12 cellular contexts compared by ENCODE assay signal in the genomic region with DNA sequence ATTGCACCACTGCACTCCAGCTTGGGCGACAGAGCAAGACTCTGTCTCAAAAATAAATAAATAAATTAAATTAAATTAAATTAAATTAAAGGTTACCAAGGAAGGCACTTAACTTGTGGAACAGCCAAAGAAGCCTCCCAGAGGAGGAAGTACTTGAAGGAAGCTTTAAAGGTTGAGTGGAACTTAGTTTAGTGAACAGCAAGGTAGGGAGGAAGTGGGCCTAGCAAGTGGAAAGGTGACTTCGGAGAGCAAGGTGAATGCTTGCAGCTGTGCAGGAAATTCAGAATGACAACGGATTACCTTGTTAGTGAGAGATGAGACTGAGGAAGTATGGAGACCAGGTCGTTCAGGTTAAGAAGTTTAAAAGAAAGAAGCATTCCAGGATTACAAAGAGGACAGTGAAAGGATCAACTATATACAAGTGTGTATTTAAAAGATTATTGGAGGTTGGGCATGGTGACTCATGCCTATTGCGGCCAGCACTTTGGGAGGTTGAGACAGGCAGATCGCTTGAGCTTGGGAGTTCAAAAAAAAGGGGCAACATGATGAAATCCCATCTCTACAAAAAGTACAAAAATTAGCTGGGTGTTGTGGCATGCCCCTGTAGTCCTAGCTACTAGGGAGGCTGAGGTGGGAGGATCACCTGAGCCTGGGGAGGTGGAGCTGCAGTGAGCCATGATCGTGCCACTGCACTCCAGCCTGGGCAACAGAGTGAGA. TPM values are rescaled to one million over a fixed set of nuclear protein-coding genes. Genes with fewer than 3 reads are reported as not detected.
DNase-seq lines count a peak whose midpoint lies in the region; ATAC-seq and TF ChIP-seq lines count a peak whose summit lies in the region.
"Had no signal": no experiment of that assay in that cellular context is flagged by ENCODE, and none has a peak within 500 bp of the region (broad histone marks: within the 10 kb centered on the region; RNA-seq: fewer than 3 reads in every experiment).

No MANE protein-coding gene starts in this region.

- TF ChIP-seq CTCF in DOHH2 (IDR thresholded peaks at IDR 0.05; ENCODE audit: low read depth, low read length, poor library complexity, severe bottlenecking) (no peak), brain microvascular endothelial cell (IDR thresholded peaks at IDR 0.05; ENCODE audit: low read depth, low read length, missing control alignments) (no peak), lower lobe of right lung (IDR thresholded peaks at IDR 0.05) (no peak)

- no peaks in the 10 kb centered on the region for H4K20me1 ChIP-seq in DOHH2 (ENCODE audit: control insufficient read depth, insufficient read depth, low read depth, low read length)

- no peaks in the 10 kb centered on the region; the same call in 1 of the 2 replicates for H3F3A ChIP-seq in DOHH2 (ENCODE audit: control insufficient read depth, insufficient read depth)

- intact Hi-C loops in lower lobe of right lung (cut with DNase I), result no loop called here

- no peaks in the 10 kb centered on the region for H3K9me2 ChIP-seq in DOHH2 (replicated peaks; ENCODE audit: control insufficient read depth, low read length)

- H3K27ac ChIP-seq in DOHH2 (ENCODE audit: low read depth, low read length) (no peak overlapping the region), brain microvascular endothelial cell (no peak overlapping the region), lower lobe of right lung (peak overlapping the region; percentile 75)

- peaks cover 24% of the 10 kb centered on the region for H3K4me1 ChIP-seq in DOHH2 (ENCODE audit: control insufficient read depth, low read length)
- H3K4me1 ChIP-seq in lower lobe of right lung, result peaks cover 27% of the 10 kb centered on the region

- H3K27me3 ChIP-seq in DOHH2 (ENCODE audit: control insufficient read depth, low read length), result no peaks in the 10 kb centered on the region
- H3K27me3 ChIP-seq in MG63, result no peaks in the 10 kb centered on the region
- no peaks in the 10 kb centered on the region for H3K27me3 ChIP-seq in brain microvascular endothelial cell (replicated peaks)
- H3K27me3 ChIP-seq in lower lobe of right lung (ENCODE audit: low read depth), result no peaks in the 10 kb centered on the region

- H3K79me2 ChIP-seq in DOHH2 (ENCODE audit: control insufficient read depth, low read length), result no peaks in the 10 kb centered on the region

- ATAC-seq in lower lobe of right lung (peak; percentile 46 to 53), GM19463 (IDR thresholded peaks at IDR 0.05; ENCODE audit: unreplicated experiment) (no peak), HG02970 (IDR thresholded peaks at IDR 0.05; ENCODE audit: low FRiP score, unreplicated experiment) (no peak)

- H3K36me3 ChIP-seq in DOHH2 (ENCODE audit: control insufficient read depth, low read length), result no peaks in the 10 kb centered on the region
- H3K36me3 ChIP-seq in MG63, result no peaks in the 10 kb centered on the region
- H3K36me3 ChIP-seq in brain microvascular endothelial cell (replicated peaks), result no peaks in the 10 kb centered on the region
- no peaks in the 10 kb centered on the region for H3K36me3 ChIP-seq in lower lobe of right lung

- peak overlapping the region; percentile 33 for H3K4me2 ChIP-seq in DOHH2 (ENCODE audit: low read length)

- in situ Hi-C loops in brain microvascular endothelial cell (cut with HindIII; ENCODE audit: low pct_ligation_motif_present, low sequenced_read_pairs), result no loop called here

- H3K4me3 ChIP-seq in DOHH2 (ENCODE audit: low read length), result no peak overlapping the region
- no peak overlapping the region for H3K4me3 ChIP-seq in MG63
- H3K4me3 ChIP-seq in brain microvascular endothelial cell (ENCODE audit: low read depth, low read length), result no peak overlapping the region
- no peak overlapping the region for H3K4me3 ChIP-seq in lower lobe of right lung

- DNase-seq in MG63, result peak; percentile 59
- DNase-seq in brain microvascular endothelial cell, result peak; percentile 73
- DNase-seq in lower lobe of right lung, result no peak
- no peak for DNase-seq in activated CD4-positive, CD25-positive, alpha-beta regulatory T cell (lab: John Stamatoyannopoulos, UW)
- no peak for DNase-seq in NCI-H2196 treated with DMSO at 0.1 percent for 48 hours (lab: John Stamatoyannopoulos, UW; ENCODE audit: unreplicated experiment)
- DNase-seq: C1 segment of cervical spinal cord, naive B cell, NCI-H69, T-helper 9 cell had no signal

- H3K9me3 ChIP-seq in DOHH2 (ENCODE audit: control insufficient read depth, insufficient read depth, low read length) (no peaks in the 10 kb centered on the region), MG63 (no peaks in the 10 kb centered on the region), lower lobe of right lung (no peaks in the 10 kb centered on the region)

RNA-seq across cellular contexts. Expression of gene RPEL1, which starts 12.8 kb away (rescaled TPM):
- total RNA-seq in MG63 (2014; rRNA removed; shearing (Covaris generic); ENCODE audit: low replicate concordance), result 0.03 TPM in 1 of 2 replicates, not detected in the other
- 0.30 TPM for total RNA-seq in lower lobe of right lung

RNA-seq across cellular contexts. Expression of gene NT5C2, which starts 39.9 kb away (rescaled TPM):
- 9.9 and 23.5 TPM in 2 replicates for total RNA-seq in MG63 (2014; rRNA removed; shearing (Covaris generic); ENCODE audit: low replicate concordance)
- 105 TPM for total RNA-seq in lower lobe of right lung

RNA-seq across cellular contexts. Expression of gene INA, which starts 44.0 kb away (rescaled TPM):
- not detected in 2 replicates for total RNA-seq in MG63 (2014; rRNA removed; shearing (Covaris generic); ENCODE audit: low replicate concordance)
- total RNA-seq in lower lobe of right lung, result not detected

Comparison
In these comparisons a context has a peak if more than half of its experiments do, and no peak if none do; other contexts are left out.
1. DNase-seq: peak in MG63 (single experiment) and brain microvascular endothelial cell (single experiment); none in lower lobe of right lung (single experiment), activated CD4-positive, CD25-positive, alpha-beta regulatory T cell (0 of 4) and NCI-H2196 treated with DMSO at 0.1 percent for 48 hours (single experiment).
2. ATAC-seq: peak in lower lobe of right lung (2 of 2); none in GM19463 (single experiment) and HG02970 (single experiment).